Comparison of ENCODE assay signal across 19 cellular contexts in genomic region chr1:177976596-177976995, GRCh38. TPM values are rescaled to one million over a fixed set of nuclear protein-coding genes. Genes with fewer than 3 reads are reported as not detected.
DNase-seq lines count a peak whose midpoint lies in the region; ATAC-seq and TF ChIP-seq lines count a peak whose summit lies in the region.
"Had no signal": no experiment of that assay in that cellular context is flagged by ENCODE, and none has a peak within 500 bp of the region (broad histone marks: within the 10 kb centered on the region; RNA-seq: fewer than 3 reads in every experiment).

No MANE protein-coding gene starts in this region.

- H3K9me3 Mint-ChIP-seq in activated CD4-positive, alpha-beta T cell treated with anti-CD3 and anti-CD28 coated beads for 36 hours (ENCODE audit: low read depth): no peaks in the 10 kb centered on the region
- H3K9me3 Mint-ChIP-seq: CD4-positive, alpha-beta T cell; H9 had no signal

- CTCF ChIA-PET in activated CD4-positive, alpha-beta T cell treated with anti-CD3 and anti-CD28 coated beads for 36 hours (lab: Charles Lee): no interaction called here

- H3K27ac ChIP-seq in GM23248 (peak overlapping the region; percentile 75), RWPE2 (ENCODE audit: poor library complexity, severe bottlenecking) (peak overlapping the region; percentile 84)
- H3K27ac ChIP-seq: BLaER1, SK-N-MC had no signal

- no peak overlapping the region for H3K27ac Mint-ChIP-seq in activated CD4-positive, alpha-beta T cell treated with anti-CD3 and anti-CD28 coated beads for 36 hours
- H3K27ac Mint-ChIP-seq: CD4-positive, alpha-beta T cell; H9 had no signal

- H3F3A ChIP-seq in GM23248 (ENCODE audit: insufficient read depth): peaks cover 17% of the 10 kb centered on the region

- ATAC-seq in RWPE2 (ENCODE audit: low read depth) (no peak), left ventricle myocardium superior (no peak), HG03520 (IDR thresholded peaks at IDR 0.05; ENCODE audit: unreplicated experiment) (no peak)
- no peak for ATAC-seq in activated CD4-positive, alpha-beta T cell treated with anti-CD3 and anti-CD28 coated beads for 36 hours

- POLR2A ChIA-PET in activated CD4-positive, alpha-beta T cell treated with anti-CD3 and anti-CD28 coated beads for 36 hours (lab: Charles Lee): no interaction called here

- H3K36me3 Mint-ChIP-seq in activated CD4-positive, alpha-beta T cell treated with anti-CD3 and anti-CD28 coated beads for 36 hours (ENCODE audit: low read depth): no peaks in the 10 kb centered on the region

- H3K9ac ChIP-seq in GM23248: no peak overlapping the region
- H3K9ac ChIP-seq: BLaER1 had no signal

- H3K79me2 ChIP-seq in GM23248 (ENCODE audit: insufficient read depth): no peaks in the 10 kb centered on the region

- H3K9me2 ChIP-seq in GM23248 (ENCODE audit: insufficient read depth): no peaks in the 10 kb centered on the region

- H3K4me3 ChIP-seq in GM23248: no peak overlapping the region
- no peak overlapping the region for H3K4me3 ChIP-seq in RWPE2 (ENCODE audit: severe bottlenecking)
- no peak overlapping the region for H3K4me3 ChIP-seq in retinal pigment epithelial cell (ENCODE audit: low read length)
- H3K4me3 ChIP-seq: BLaER1, MG63, SK-N-MC had no signal

- H2AFZ ChIP-seq in GM23248: no peak overlapping the region

- H3K4me3 Mint-ChIP-seq in activated CD4-positive, alpha-beta T cell treated with anti-CD3 and anti-CD28 coated beads for 36 hours: no peak overlapping the region
- H3K4me3 Mint-ChIP-seq: CD4-positive, alpha-beta T cell; H9 had no signal

- H3K4me1 ChIP-seq in GM23248 (ENCODE audit: insufficient read depth): peaks cover 27% of the 10 kb centered on the region
- H3K4me1 ChIP-seq in RWPE2 (ENCODE audit: insufficient read depth, poor library complexity, severe bottlenecking): peaks cover 19% of the 10 kb centered on the region
- H3K4me1 ChIP-seq: BLaER1 had no signal

- H3K27me3 ChIP-seq in GM23248 (replicated peaks; ENCODE audit: insufficient read depth): no peaks in the 10 kb centered on the region
- no peaks in the 10 kb centered on the region for H3K27me3 ChIP-seq in RWPE2 (ENCODE audit: insufficient read depth, poor library complexity, severe bottlenecking)
- H3K27me3 ChIP-seq: BLaER1 had no signal

- H3K9me3 ChIP-seq in GM23248 (ENCODE audit: low read depth): no peaks in the 10 kb centered on the region
- no peaks in the 10 kb centered on the region for H3K9me3 ChIP-seq in RWPE2 (ENCODE audit: severe bottlenecking)
- H3K9me3 ChIP-seq: BLaER1, MG63 had no signal

- no peaks in the 10 kb centered on the region for H3K4me1 Mint-ChIP-seq in activated CD4-positive, alpha-beta T cell treated with anti-CD3 and anti-CD28 coated beads for 36 hours

- in situ Hi-C loops in GM23248 (cut with MboI): no loop called here

- H3K27me3 Mint-ChIP-seq in activated CD4-positive, alpha-beta T cell treated with anti-CD3 and anti-CD28 coated beads for 36 hours: peaks cover 4% of the 10 kb centered on the region
- H3K27me3 Mint-ChIP-seq: CD4-positive, alpha-beta T cell had no signal

- H3K36me3 ChIP-seq in GM23248 (ENCODE audit: low read depth) (no peaks in the 10 kb centered on the region), RWPE2 (ENCODE audit: low read depth) (no peaks in the 10 kb centered on the region)
- H3K36me3 ChIP-seq: BLaER1, MG63 had no signal

- peak overlapping the region; percentile 42 for H3K4me2 ChIP-seq in GM23248 (ENCODE audit: unreplicated experiment)
- H3K4me2 ChIP-seq: BLaER1 had no signal

- peak; percentile 38 for DNase-seq in GM23248
- no peak for DNase-seq in RWPE2 (ENCODE audit: low spot score)
- peak; percentile 34 for DNase-seq in glomerular visceral epithelial cell (ENCODE audit: extremely low spot score)
- peak; percentile 71 for DNase-seq in retinal pigment epithelial cell (ENCODE audit: low read depth)
- DNase-seq in left ventricle myocardium superior: no peak
- no peak for DNase-seq in activated CD4-positive, alpha-beta T cell treated with anti-CD3 and anti-CD28 coated beads for 36 hours
- DNase-seq: CD4-positive, alpha-beta T cell; COR-L47; DMS79; H9; Karpas-422; NCI-H1417; NCI-H2081 treated with DMSO at 0.1 percent for 48 hours; NCI-H526 treated with DMSO at 0.1 percent for 48 hours; SHP77 had no signal

- H4K20me1 ChIP-seq in GM23248 (ENCODE audit: insufficient read depth): no peaks in the 10 kb centered on the region
- H4K20me1 ChIP-seq: BLaER1 had no signal

- intact Hi-C loops in left ventricle myocardium superior (cut with micrococcal nuclease): no loop called here
- intact Hi-C loops in activated CD4-positive, alpha-beta T cell treated with anti-CD3 and anti-CD28 coated beads for 36 hours (cut with DNase I, micrococcal nuclease): no loop called here

- TF ChIP-seq CTCF in RWPE2 (IDR thresholded peaks at IDR 0.05; ENCODE audit: poor library complexity, severe bottlenecking) (no peak), retinal pigment epithelial cell (conservative IDR thresholded peaks at IDR 0.05; ENCODE audit: low read depth, low read length) (no peak)

RNA-seq across cellular contexts. Expression of gene SEC16B, which starts 6.7 kb away (rescaled TPM):
- 1.5 and 1.9 TPM in 2 replicates for total RNA-seq in GM23248 (2014; rRNA removed; shearing (Covaris generic))
- 1.8 and 2.2 TPM in 2 replicates for polyA plus RNA-seq in GM23248 (2016; fragmentation: Nextera tagmentation; extraction: Ambion mirVana)
- 1.8 TPM for total RNA-seq in left ventricle myocardium superior
- not detected for total RNA-seq in activated CD4-positive, alpha-beta T cell treated with anti-CD3 and anti-CD28 coated beads for 36 hours
- total RNA-seq: CD4-positive, alpha-beta T cell had no signal

Comparison
In these comparisons a context has a peak if more than half of its experiments do, and no peak if none do; other contexts are left out.
1. DNase-seq: peak in GM23248 (single experiment), glomerular visceral epithelial cell (single experiment) and retinal pigment epithelial cell (single experiment); none in RWPE2 (single experiment), left ventricle myocardium superior (single experiment) and activated CD4-positive, alpha-beta T cell treated with anti-CD3 and anti-CD28 coated beads for 36 hours (single experiment).